In genomic region chr12:38892090-38892786, GRCh38 we compare ENCODE assay signal across 1 cellular context.
TF ChIP-seq lines count a peak whose summit lies in the region.

No MANE protein-coding gene starts in this region.

TF ChIP-seq in K562, 482 proteins besides CTCF, POLR2A, EP300 and RAD21 (continued from another document):
- no peak for TF ChIP-seq ZNF512 (tag; IDR thresholded peaks at IDR 0.05)
- TF ChIP-seq HNRNPLL (IDR thresholded peaks at IDR 0.05; ENCODE audit: low read depth, low read length, poor library complexity, severe bottlenecking) = no peak
- TF ChIP-seq FOXK2 (conservative IDR thresholded peaks at IDR 0.05 in 1 of 2, IDR thresholded peaks at IDR 0.05 in 1 of 2; ENCODE audit: low read depth in 2 of 2) = peak in 1 of 2 experiments; percentile 38; a peak in 1 of 4 replicates
- TF ChIP-seq MNT (conservative IDR thresholded peaks at IDR 0.05) = 0 out of 4 replicates have a peak, but pooled peaks of 1 of the 2 experiments have one; percentile 19
TF ChIP-seq in K562: peak in this region for 3.
